ENCODE assay signal across 22 cellular contexts in genomic region chrX:103773445-103773844, GRCh38. TPM values are rescaled to one million over a fixed set of nuclear protein-coding genes. Genes with fewer than 3 reads are reported as not detected.
"Had no signal": no experiment of that assay in that cellular context is flagged by ENCODE, and none has a peak within 500 bp of the region (broad histone marks: within the 10 kb centered on the region; RNA-seq: fewer than 3 reads in every experiment).

No MANE protein-coding gene starts in this region.

- H3K4me3 ChIP-seq: adrenal gland, cardiac muscle cell, right atrium auricular region, vagina had no signal

- DNase-seq: activated CD4-positive, alpha-beta memory T cell treated with anti-CD3 and anti-CD28 coated beads for 36 hours; activated gamma-delta T cell treated with Interleukin-2 at 50 U/mL for 16 hours; activated T-cell treated with anti-CD3 and anti-CD28 coated beads for 4 hours; glutamatergic neuron; left ventricle myocardium superior; stimulated activated CD4-positive, alpha-beta T cell treated with anti-CD3 and anti-CD28 coated beads, Interleukin-12 subunit alpha, Interleukin-12 subunit beta, amount 100 ng/mL, for 4 hours; stimulated activated CD4-positive, alpha-beta T cell treated with anti-CD3 and anti-CD28 coated beads, Interleukin-1b, Interleukin-23, amount 100 ng/mL, for 48 hours; stimulated activated CD8-positive, alpha-beta memory T cell treated with anti-CD3 and anti-CD28 coated beads, Interleukin-4, amount 100 ng/mL, for 48 hours; stimulated activated naive CD4-positive, alpha-beta T cell treated with Interleukin-2 at 50 U/mL for 16 hours; trophoblast cell had no signal

- H3K4me1 ChIP-seq: adrenal gland, foreskin keratinocyte, right atrium auricular region, vagina had no signal

- H3K27ac Mint-ChIP-seq: activated CD4-positive, alpha-beta memory T cell treated with anti-CD3 and anti-CD28 coated beads for 36 hours; activated naive CD4-positive, alpha-beta T cell treated with anti-CD3 and anti-CD28 coated beads, Interleukin-2, amount 50 U/mL, for 72 hours; activated T-helper 1 cell treated with anti-CD3 and anti-CD28 coated beads, Interleukin-12 subunit alpha, Interleukin-12 subunit beta, Interleukin-2, Interleukin-4 antibody, amounts not matched to agents 30 ng/mL and 10 ng/mL and 1 ng/mL, durations not matched to agents 14 hours and 24 hours and 36 hours; natural killer cell treated with Interleukin-12 subunit alpha and Interleukin-12 subunit beta and Interleukin-15 and Interleukin-18, amount 100 ng/mL, for 72 hours; progenitor cell of endocrine pancreas had no signal

- H3K4me3 Mint-ChIP-seq: activated CD4-positive, alpha-beta memory T cell treated with anti-CD3 and anti-CD28 coated beads for 36 hours; activated T-helper 1 cell treated with anti-CD3 and anti-CD28 coated beads, Interleukin-12 subunit alpha, Interleukin-12 subunit beta, Interleukin-2, Interleukin-4 antibody, amounts not matched to agents 30 ng/mL and 10 ng/mL and 1 ng/mL, durations not matched to agents 14 hours and 24 hours and 36 hours; natural killer cell treated with Interleukin-12 subunit alpha and Interleukin-12 subunit beta and Interleukin-15 and Interleukin-18, amount 100 ng/mL, for 72 hours had no signal

- H3K36me3 ChIP-seq: adrenal gland, cardiac muscle cell, right atrium auricular region, vagina, WERI-Rb-1 had no signal

- H3K9me3 ChIP-seq: adrenal gland, right atrium auricular region, vagina had no signal

- H3K36me3 Mint-ChIP-seq: activated CD4-positive, alpha-beta memory T cell treated with anti-CD3 and anti-CD28 coated beads for 36 hours; activated naive CD4-positive, alpha-beta T cell treated with anti-CD3 and anti-CD28 coated beads, Interleukin-2, amount 50 U/mL, for 72 hours; natural killer cell treated with Interleukin-12 subunit alpha and Interleukin-12 subunit beta and Interleukin-15 and Interleukin-18, amount 100 ng/mL, for 72 hours had no signal

- H3K27me3 ChIP-seq: cardiac muscle cell, foreskin keratinocyte, right atrium auricular region, vagina had no signal

- H3K27ac ChIP-seq: adrenal gland, cardiac muscle cell, foreskin keratinocyte, right atrium auricular region, vagina, WERI-Rb-1 had no signal

- ATAC-seq: activated naive CD4-positive, alpha-beta T cell treated with anti-CD3 and anti-CD28 coated beads, Interleukin-2, amount 50 U/mL, for 72 hours; natural killer cell treated with Interleukin-12 subunit alpha and Interleukin-12 subunit beta and Interleukin-15 and Interleukin-18, amount 100 ng/mL, for 72 hours had no signal

- H3K9me3 Mint-ChIP-seq: activated CD4-positive, alpha-beta memory T cell treated with anti-CD3 and anti-CD28 coated beads for 36 hours; activated naive CD4-positive, alpha-beta T cell treated with anti-CD3 and anti-CD28 coated beads, Interleukin-2, amount 50 U/mL, for 72 hours; activated T-helper 1 cell treated with anti-CD3 and anti-CD28 coated beads, Interleukin-12 subunit alpha, Interleukin-12 subunit beta, Interleukin-2, Interleukin-4 antibody, amounts not matched to agents 30 ng/mL and 10 ng/mL and 1 ng/mL, durations not matched to agents 14 hours and 24 hours and 36 hours; natural killer cell treated with Interleukin-12 subunit alpha and Interleukin-12 subunit beta and Interleukin-15 and Interleukin-18, amount 100 ng/mL, for 72 hours had no signal

RNA-seq across cellular contexts. Expression of gene PLP1, which starts 3.2 kb away (rescaled TPM):
- total RNA-seq: activated CD4-positive, alpha-beta memory T cell treated with anti-CD3 and anti-CD28 coated beads for 36 hours; activated naive CD4-positive, alpha-beta T cell treated with anti-CD3 and anti-CD28 coated beads, Interleukin-2, amount 50 U/mL, for 72 hours; activated T-helper 1 cell treated with anti-CD3 and anti-CD28 coated beads, Interleukin-12 subunit alpha, Interleukin-12 subunit beta, Interleukin-2, Interleukin-4 antibody, amounts not matched to agents 30 ng/mL and 10 ng/mL and 1 ng/mL, durations not matched to agents 14 hours and 24 hours and 36 hours; epithelial cell of proximal tubule; foreskin keratinocyte; kidney epithelial cell; natural killer cell treated with Interleukin-12 subunit alpha and Interleukin-12 subunit beta and Interleukin-15 and Interleukin-18, amount 100 ng/mL, for 72 hours had no signal
- polyA plus RNA-seq: cardiac muscle cell had no signal
